ENCODE assay signal across 8 cellular contexts in the genomic region with DNA sequence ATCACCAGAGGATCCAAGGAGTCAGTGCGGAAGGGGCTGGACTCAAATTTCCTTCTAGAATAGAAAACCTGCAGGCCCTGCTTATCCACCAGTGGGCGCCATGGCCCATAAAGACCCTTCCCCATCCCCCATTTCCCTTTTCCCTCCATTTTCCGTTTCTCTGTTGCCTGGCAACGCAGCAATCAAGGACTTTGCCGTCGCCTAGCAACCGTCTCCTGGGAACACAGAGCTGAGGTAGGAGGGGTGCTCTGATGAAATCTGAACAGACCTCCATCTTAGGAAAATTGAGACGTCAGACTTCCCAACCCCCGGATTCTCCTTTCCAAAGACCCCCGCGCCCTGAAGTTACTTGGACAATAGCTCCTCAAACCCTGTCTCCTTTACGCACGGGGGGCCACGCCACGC. TPM values are rescaled to one million over a fixed set of nuclear protein-coding genes. Genes with fewer than 3 reads are reported as not detected.
A peak's percentile ranks its signal among the peaks of the same experiment; 100 is the strongest.
DNase-seq lines count a peak whose midpoint lies in the region; ATAC-seq and TF ChIP-seq lines count a peak whose summit lies in the region.

No MANE protein-coding gene starts in this region.

- H3K9me3 ChIP-seq in A673 (ENCODE audit: low read depth, low read length, poor library complexity, severe bottlenecking) = no peaks in the 10 kb centered on the region

- peaks cover 61% of the 10 kb centered on the region for H3K4me1 Mint-ChIP-seq in stimulated activated naive CD8-positive, alpha-beta T cell treated with anti-CD3 and anti-CD28 coated beads, Interleukin-15, amount 100 ng/mL, for 72 hours

- H3K9me3 Mint-ChIP-seq in stimulated activated naive CD8-positive, alpha-beta T cell treated with anti-CD3 and anti-CD28 coated beads, Interleukin-15, amount 100 ng/mL, for 72 hours = no peaks in the 10 kb centered on the region

- TF ChIP-seq CTCF in A673 (conservative IDR thresholded peaks at IDR 0.05; ENCODE audit: low read depth, low read length) (peak; percentile 77), GM10248 (IDR thresholded peaks at IDR 0.05; ENCODE audit: control extremely low read depth, extremely low read depth, low read depth, missing control alignments) (peak; percentile 33)

- ATAC-seq in left lobe of liver (peak; percentile 15), HG02885 (IDR thresholded peaks at IDR 0.05; ENCODE audit: poor library complexity, unreplicated experiment) (no peak)
- peak; percentile 2 for ATAC-seq in stimulated activated naive CD8-positive, alpha-beta T cell treated with anti-CD3 and anti-CD28 coated beads, Interleukin-15, amount 100 ng/mL, for 72 hours

- H3K27me3 Mint-ChIP-seq in stimulated activated naive CD8-positive, alpha-beta T cell treated with anti-CD3 and anti-CD28 coated beads, Interleukin-15, amount 100 ng/mL, for 72 hours = no peaks in the 10 kb centered on the region

- H3K4me3 ChIP-seq in A673 (ENCODE audit: low read depth, low read length, poor library complexity, severe bottlenecking) = peak overlapping the region; percentile 73

- H3K4me3 Mint-ChIP-seq in stimulated activated naive CD8-positive, alpha-beta T cell treated with anti-CD3 and anti-CD28 coated beads, Interleukin-15, amount 100 ng/mL, for 72 hours = peak overlapping the region; percentile 92 to 93

- no TSS peak for BruUV-seq in A673 (replicated peaks; lab: Mats Ljungman, UMichigan)

- DNase-seq in A673 (ENCODE audit: low spot score) (peak; percentile 97), GM10248 (ENCODE audit: extremely low spot score) (no peak), NCI-H128 (lab: John Stamatoyannopoulos, UW; ENCODE audit: unreplicated experiment) (peak; percentile 91), SKM-1 treated with dmso at 0.1 percent for 144 hours (lab: John Stamatoyannopoulos, UW; ENCODE audit: unreplicated experiment) (peak; percentile 71), dedifferentiated amniotic fluid mesenchymal stem cell (ENCODE audit: extremely low spot score) (peak; percentile 21), left lobe of liver (ENCODE audit: low spot score) (no peak)
- no peak for DNase-seq in stimulated activated naive CD8-positive, alpha-beta T cell treated with anti-CD3 and anti-CD28 coated beads, Interleukin-15, amount 100 ng/mL, for 72 hours

- H3K27ac Mint-ChIP-seq in stimulated activated naive CD8-positive, alpha-beta T cell treated with anti-CD3 and anti-CD28 coated beads, Interleukin-15, amount 100 ng/mL, for 72 hours = peak overlapping the region; percentile 98

- peaks cover 47% of the 10 kb centered on the region for H3K4me1 ChIP-seq in A673 (ENCODE audit: insufficient read depth, low read length, poor library complexity, severe bottlenecking)

- no peaks in the 10 kb centered on the region for H3K27me3 ChIP-seq in A673 (replicated peaks; ENCODE audit: insufficient read depth, low read depth, low read length, poor library complexity)

- CTCF ChIA-PET in A673 (lab: Charles Lee) (interaction anchor here (0.7 to 1.3 kb wide), 6 partner anchors 9 to 474 kb away, joined by 3 to 7 read pairs (median 3); a partner anchor contains a TSS), GM10248 (lab: Yijun Ruan, JAX) (interaction anchor here (0.8 to 1.5 kb wide), 4 partner anchors 37 to 178 kb away, joined by 3 read pairs; a partner anchor contains a TSS)

- peak overlapping the region; percentile 79 for H3K27ac ChIP-seq in A673 (ENCODE audit: low read depth, low read length, poor library complexity, severe bottlenecking)

- no peaks in the 10 kb centered on the region for H3K36me3 ChIP-seq in A673 (ENCODE audit: insufficient read depth, low read length, poor library complexity, severe bottlenecking)

- intact Hi-C loops in A673 (cut with micrococcal nuclease; ENCODE audit: unreplicated experiment) = no loop called here

- POLR2A ChIA-PET in A673 (lab: Charles Lee; ENCODE audit: low non-redundant PET) (interaction anchor here (0.6 to 0.8 kb wide), 2 partner anchors 18 to 20 kb away, joined by 3 to 5 read pairs; a partner anchor contains a TSS), GM10248 (lab: Yijun Ruan, JAX) (interaction anchor here (0.8 to 1.6 kb wide), 2 partner anchors 29 to 167 kb away, joined by 3 read pairs; no protein-coding TSS in a partner anchor)

RNA-seq across cellular contexts. Expression of a gene that starts 5.7 kb away (rescaled TPM):
- total RNA-seq in A673 (2021) = 74.7 and 86.6 TPM in 2 replicates
- total RNA-seq in left lobe of liver = 5.5 TPM

RNA-seq across cellular contexts. Expression of a gene that starts 5.8 kb away (rescaled TPM):
- total RNA-seq in A673 (2021) = 425 and 509 TPM in 2 replicates
- total RNA-seq in left lobe of liver = 1,044 TPM

RNA-seq across cellular contexts. Expression of a gene that starts 20.4 kb away (rescaled TPM):
- total RNA-seq in A673 (2021) (133 and 139 TPM in 2 replicates), left lobe of liver (10.0 TPM)

RNA-seq across cellular contexts. Expression of a gene that starts 25.4 kb away (rescaled TPM):
- 84.0 and 85.1 TPM in 2 replicates for total RNA-seq in A673 (2021)
- total RNA-seq in left lobe of liver = 16.5 TPM

RNA-seq across cellular contexts. Expression of a gene that starts 28.4 kb away (rescaled TPM):
- 296 and 314 TPM in 2 replicates for total RNA-seq in A673 (2021)
- total RNA-seq in left lobe of liver = 235 TPM

Comparison
In these comparisons a context has a peak if more than half of its experiments do, and no peak if none do; other contexts are left out.
1. DNase-seq: peak in A673 (single experiment), NCI-H128 (single experiment), SKM-1 treated with dmso at 0.1 percent for 144 hours (single experiment) and dedifferentiated amniotic fluid mesenchymal stem cell (single experiment); none in GM10248 (single experiment), left lobe of liver (single experiment) and stimulated activated naive CD8-positive, alpha-beta T cell treated with anti-CD3 and anti-CD28 coated beads, Interleukin-15, amount 100 ng/mL, for 72 hours (0 of 2).
2. RNA of a gene that starts 5.7 kb away (total RNA-seq): 74.7 to 86.6 TPM in A673; 5.5 TPM in left lobe of liver (single experiment); every median in the first group is over 10 times any median in the second.
3. RNA of a gene that starts 20.4 kb away (total RNA-seq): 133 to 139 TPM in A673; 10.0 TPM in left lobe of liver (single experiment); every median in the first group is over 10 times any median in the second.